ENCODE assay signal across 10 cellular contexts in the genomic region with DNA sequence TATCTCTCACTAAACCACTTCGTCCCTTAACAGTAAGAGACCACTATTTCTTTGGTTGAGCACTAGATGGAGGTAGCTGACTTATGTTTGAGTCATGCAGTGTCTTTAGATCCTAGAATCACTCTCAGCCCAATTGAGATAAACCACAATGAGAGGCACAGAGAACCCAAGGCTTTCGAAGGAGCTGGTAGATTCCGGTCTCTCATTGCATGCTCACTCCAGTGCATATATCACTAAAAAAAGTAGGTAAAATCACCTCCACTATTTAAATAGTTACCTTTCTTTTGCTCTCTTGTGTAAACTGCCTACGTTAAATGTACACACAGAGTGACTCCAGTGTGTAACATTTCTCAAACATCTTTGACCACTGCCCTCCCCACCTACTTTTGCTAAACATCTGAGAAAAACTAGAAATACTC. TPM values are rescaled to one million over a fixed set of nuclear protein-coding genes. Genes with fewer than 3 reads are reported as not detected.
A peak's percentile ranks its signal among the peaks of the same experiment; 100 is the strongest.
DNase-seq lines count a peak whose midpoint lies in the region; ATAC-seq and TF ChIP-seq lines count a peak whose summit lies in the region.
"Had no signal": no experiment of that assay in that cellular context is flagged by ENCODE, and none has a peak within 500 bp of the region (broad histone marks: within the 10 kb centered on the region; RNA-seq: fewer than 3 reads in every experiment).

No MANE protein-coding gene starts in this region.

- no peak overlapping the region for H3K27ac Mint-ChIP-seq in natural killer cell treated with Interleukin-12 subunit alpha and Interleukin-12 subunit beta and Interleukin-15 and Interleukin-18, amount 100 ng/mL, for 72 hours
- no peak overlapping the region for H3K27ac Mint-ChIP-seq in glutamatergic neuron (ENCODE audit: unreplicated experiment)

- DNase-seq in Right ventricle myocardium inferior (ENCODE audit: missing footprints) (no peak), cardiac septum (ENCODE audit: low spot score) (no peak), RKO (ENCODE audit: low spot score) (peak; percentile 57), fibroblast of villous mesenchyme (ENCODE audit: low read depth) (peak; percentile 27), glutamatergic neuron (no peak)
- DNase-seq in natural killer cell treated with Interleukin-12 subunit alpha and Interleukin-12 subunit beta and Interleukin-15 and Interleukin-18, amount 100 ng/mL, for 72 hours (ENCODE audit: low spot score), result no peak
- no peak for DNase-seq in activated CD8-positive, alpha-beta memory T cell treated with anti-CD3 and anti-CD28 coated beads, Interleukin-2, amount 50 U/mL, for 48 hours
- DNase-seq: activated T-cell treated with anti-CD3 and anti-CD28 coated beads, Interleukin-2, amount 50 U/mL, for 48 hours; SHP77 treated with DMSO at 0.1 percent for 48 hours had no signal

- ATAC-seq in Right ventricle myocardium inferior (peak; percentile 55), GM19035 (IDR thresholded peaks at IDR 0.05; ENCODE audit: unreplicated experiment) (no peak)
- no peak for ATAC-seq in natural killer cell treated with Interleukin-12 subunit alpha and Interleukin-12 subunit beta and Interleukin-15 and Interleukin-18, amount 100 ng/mL, for 72 hours

- H3K4me1 Mint-ChIP-seq in natural killer cell treated with Interleukin-12 subunit alpha and Interleukin-12 subunit beta and Interleukin-15 and Interleukin-18, amount 100 ng/mL, for 72 hours (ENCODE audit: low read depth in 2 of 2), result peaks cover 7 to 9% of the 10 kb centered on the region in 2 donors
- H3K4me1 Mint-ChIP-seq in glutamatergic neuron (ENCODE audit: low read depth, unreplicated experiment), result no peaks in the 10 kb centered on the region

- intact Hi-C loops in Right ventricle myocardium inferior (cut with DNase I) (loop anchor here (5.0 to 10.0 kb wide), 2 partner anchors 433 to 495 kb away; partner anchors contain the start of gene EPB41L4B), cardiac septum (cut with DNase I) (no loop called here)

- TF ChIP-seq CTCF in fibroblast of villous mesenchyme (IDR thresholded peaks at IDR 0.05; ENCODE audit: insufficient read depth, low read depth, low read length), result peak; percentile 26
- TF ChIP-seq CTCF in glutamatergic neuron (IDR thresholded peaks at IDR 0.05; ENCODE audit: partially characterized antibody, unreplicated experiment), result no peak

- peaks cover 46% of the 10 kb centered on the region for H3K36me3 Mint-ChIP-seq in natural killer cell treated with Interleukin-12 subunit alpha and Interleukin-12 subunit beta and Interleukin-15 and Interleukin-18, amount 100 ng/mL, for 72 hours
- peaks cover 5% of the 10 kb centered on the region for H3K36me3 Mint-ChIP-seq in glutamatergic neuron (ENCODE audit: unreplicated experiment)

- H3K4me3 ChIP-seq in fibroblast of villous mesenchyme (ENCODE audit: low read depth, low read length), result no peak overlapping the region

- no peaks in the 10 kb centered on the region for H3K9me3 Mint-ChIP-seq in natural killer cell treated with Interleukin-12 subunit alpha and Interleukin-12 subunit beta and Interleukin-15 and Interleukin-18, amount 100 ng/mL, for 72 hours
- no peaks in the 10 kb centered on the region for H3K9me3 Mint-ChIP-seq in glutamatergic neuron (ENCODE audit: unreplicated experiment)

- no peaks in the 10 kb centered on the region for H3K27me3 Mint-ChIP-seq in natural killer cell treated with Interleukin-12 subunit alpha and Interleukin-12 subunit beta and Interleukin-15 and Interleukin-18, amount 100 ng/mL, for 72 hours
- H3K27me3 Mint-ChIP-seq in glutamatergic neuron (ENCODE audit: unreplicated experiment), result no peaks in the 10 kb centered on the region

- no peak overlapping the region for H3K4me3 Mint-ChIP-seq in natural killer cell treated with Interleukin-12 subunit alpha and Interleukin-12 subunit beta and Interleukin-15 and Interleukin-18, amount 100 ng/mL, for 72 hours
- no peak overlapping the region for H3K4me3 Mint-ChIP-seq in glutamatergic neuron (ENCODE audit: unreplicated experiment)

RNA-seq across cellular contexts. Expression of gene ACTL7A, which starts 27.6 kb away (rescaled TPM):
- total RNA-seq in Right ventricle myocardium inferior, result not detected
- total RNA-seq in cardiac septum, result not detected
- total RNA-seq in fibroblast of villous mesenchyme, result not detected in 2 replicates
- total RNA-seq in natural killer cell treated with Interleukin-12 subunit alpha and Interleukin-12 subunit beta and Interleukin-15 and Interleukin-18, amount 100 ng/mL, for 72 hours, result not detected
- total RNA-seq in glutamatergic neuron (ENCODE audit: unreplicated experiment), result not detected

RNA-seq across cellular contexts. Expression of gene ACTL7B, which starts 33.9 kb away (rescaled TPM):
- total RNA-seq in Right ventricle myocardium inferior (not detected), cardiac septum (not detected), fibroblast of villous mesenchyme (under 0.01 TPM in 1 of 2 replicates, not detected in the other), glutamatergic neuron (ENCODE audit: unreplicated experiment) (not detected)
- not detected for total RNA-seq in natural killer cell treated with Interleukin-12 subunit alpha and Interleukin-12 subunit beta and Interleukin-15 and Interleukin-18, amount 100 ng/mL, for 72 hours

RNA-seq across cellular contexts. Expression of gene ELP1, which starts 44.3 kb away (rescaled TPM):
- 17.5 TPM for total RNA-seq in Right ventricle myocardium inferior
- total RNA-seq in cardiac septum, result 24.2 TPM
- total RNA-seq in fibroblast of villous mesenchyme, result 31.2 and 44.0 TPM in 2 replicates
- total RNA-seq in natural killer cell treated with Interleukin-12 subunit alpha and Interleukin-12 subunit beta and Interleukin-15 and Interleukin-18, amount 100 ng/mL, for 72 hours, result 10 to 100 TPM; 28.1 to 34.3 TPM
- total RNA-seq in glutamatergic neuron (ENCODE audit: unreplicated experiment), result 51.9 TPM

RNA-seq across cellular contexts. Expression of gene ABITRAM, which starts 44.5 kb away (rescaled TPM):
- total RNA-seq in Right ventricle myocardium inferior (16.0 TPM), cardiac septum (11.1 TPM), fibroblast of villous mesenchyme (6.8 and 9.9 TPM in 2 replicates), glutamatergic neuron (ENCODE audit: unreplicated experiment) (5.5 TPM)
- total RNA-seq in natural killer cell treated with Interleukin-12 subunit alpha and Interleukin-12 subunit beta and Interleukin-15 and Interleukin-18, amount 100 ng/mL, for 72 hours, result 1 to 10 TPM; 6.9 to 8.5 TPM

Comparison
In these comparisons a context has a peak if more than half of its experiments do, and no peak if none do; other contexts are left out.
1. DNase-seq: peak in RKO (single experiment) and fibroblast of villous mesenchyme (single experiment); none in Right ventricle myocardium inferior (single experiment), cardiac septum (single experiment), natural killer cell treated with Interleukin-12 subunit alpha and Interleukin-12 subunit beta and Interleukin-15 and Interleukin-18, amount 100 ng/mL, for 72 hours (single experiment), glutamatergic neuron (single experiment) and activated CD8-positive, alpha-beta memory T cell treated with anti-CD3 and anti-CD28 coated beads, Interleukin-2, amount 50 U/mL, for 48 hours (single experiment).